15 cellular contexts compared by ENCODE assay signal in the genomic region with DNA sequence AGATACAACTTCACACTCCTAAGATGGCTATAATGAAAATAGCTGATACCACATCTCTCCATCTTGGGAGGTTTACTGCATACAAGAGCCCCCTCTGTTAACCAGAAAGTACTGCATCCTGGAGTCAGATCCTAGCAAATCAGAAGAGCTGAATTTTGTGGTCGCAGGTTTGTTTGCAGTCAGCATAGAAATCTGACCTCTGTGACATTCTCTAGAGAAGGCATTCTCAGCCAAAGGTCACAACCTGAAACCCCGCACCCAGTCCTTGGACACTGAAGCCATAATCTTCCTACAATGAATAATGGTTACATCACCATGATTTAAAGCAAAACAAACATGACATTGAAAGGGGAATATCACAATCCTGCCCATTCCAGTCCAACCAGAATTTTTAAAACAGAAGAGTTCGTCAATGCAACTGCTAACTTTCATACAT. TPM values are rescaled to one million over a fixed set of nuclear protein-coding genes. Genes with fewer than 3 reads are reported as not detected.
A peak's percentile ranks its signal among the peaks of the same experiment; 100 is the strongest.
DNase-seq lines count a peak whose midpoint lies in the region; ATAC-seq and TF ChIP-seq lines count a peak whose summit lies in the region.
"Had no signal": no experiment of that assay in that cellular context is flagged by ENCODE, and none has a peak within 500 bp of the region (broad histone marks: within the 10 kb centered on the region; RNA-seq: fewer than 3 reads in every experiment).

No MANE protein-coding gene starts in this region.

- DNase-seq in Caki2 (ENCODE audit: low read depth) (peak; percentile 6), HT-29 (ENCODE audit: low spot score) (peak; percentile 22), WTC11 (ENCODE audit: low spot score) (no peak), kidney epithelial cell (ENCODE audit: low read depth) (no peak), medulla oblongata (ENCODE audit: extremely low spot score) (no peak), right cardiac atrium (no peak)
- DNase-seq in activated naive CD4-positive, alpha-beta T cell treated with anti-CD3 and anti-CD28 coated beads, Interleukin-2, amount 50 U/mL, for 72 hours (ENCODE audit: low spot score in 2 of 2): no peak
- DNase-seq: activated CD4-positive, alpha-beta T cell treated with anti-CD3 and anti-CD28 coated beads for 4 hours; activated T-cell treated with anti-CD3 and anti-CD28 coated beads, Interleukin-2, amount 50 U/mL, for 24 hours; amniotic stem cell; CD4-positive, CD25-positive, alpha-beta regulatory T cell; kidney glomerular epithelial cell; NCI-H1694 treated with DMSO at 0.1 percent for 48 hours; retina had no signal

- peaks cover 4% of the 10 kb centered on the region; the same call in 1 of the 2 replicates for H3K9me3 Mint-ChIP-seq in WTC11
- H3K9me3 Mint-ChIP-seq in activated naive CD4-positive, alpha-beta T cell treated with anti-CD3 and anti-CD28 coated beads, Interleukin-2, amount 50 U/mL, for 72 hours: no peaks in the 10 kb centered on the region

- H3K27me3 ChIP-seq in kidney epithelial cell (ENCODE audit: control insufficient read depth, insufficient read depth, low read length) (no peaks in the 10 kb centered on the region), right cardiac atrium (ENCODE audit: control insufficient read depth, insufficient read depth) (no peaks in the 10 kb centered on the region)

- no peak overlapping the region for H3K4me3 ChIP-seq in kidney epithelial cell (ENCODE audit: low read depth, low read length)
- no peak overlapping the region for H3K4me3 ChIP-seq in right cardiac atrium (ENCODE audit: low read length)

- in situ Hi-C loops in Caki2 (cut with HindIII; ENCODE audit: low pct_unique_long_range_greater_than_20kb, low sequenced_read_pairs): no loop called here

- H3K27ac ChIP-seq in right cardiac atrium (ENCODE audit: low read length): no peak overlapping the region

- H3K4me1 Mint-ChIP-seq in WTC11: peaks cover 4% of the 10 kb centered on the region
- H3K4me1 Mint-ChIP-seq: CD4-positive, CD25-positive, alpha-beta regulatory T cell had no signal

- H3K27me3 Mint-ChIP-seq in WTC11 (ENCODE audit: low read depth): no peaks in the 10 kb centered on the region
- H3K27me3 Mint-ChIP-seq: CD4-positive, CD25-positive, alpha-beta regulatory T cell had no signal

- CTCF ChIA-PET in WTC11 (lab: Charles Lee): interaction anchor here (0.6 to 2.8 kb wide), 12 partner anchors 8 to 247 kb away, joined by 3 to 23 read pairs (median 4); no protein-coding TSS in a partner anchor

- intact Hi-C loops in right cardiac atrium (cut with DNase I): no loop called here

- no peak overlapping the region for H3K27ac Mint-ChIP-seq in WTC11
- H3K27ac Mint-ChIP-seq in activated naive CD4-positive, alpha-beta T cell treated with anti-CD3 and anti-CD28 coated beads, Interleukin-2, amount 50 U/mL, for 72 hours: no peak overlapping the region
- H3K27ac Mint-ChIP-seq: activated T-cell treated with anti-CD3 and anti-CD28 coated beads, Interleukin-2, amount 50 U/mL, for 24 hours; CD4-positive, CD25-positive, alpha-beta regulatory T cell had no signal

- H3K36me3 ChIP-seq in kidney epithelial cell (ENCODE audit: control insufficient read depth, insufficient read depth, low read length): no peaks in the 10 kb centered on the region

- ATAC-seq in WTC11 (peak; percentile 79), right cardiac atrium (no peak), HG02588 (IDR thresholded peaks at IDR 0.05; ENCODE audit: unreplicated experiment) (no peak)
- ATAC-seq in activated naive CD4-positive, alpha-beta T cell treated with anti-CD3 and anti-CD28 coated beads, Interleukin-2, amount 50 U/mL, for 72 hours: no peak

- H3K4me3 Mint-ChIP-seq in WTC11: no peak overlapping the region
- H3K4me3 Mint-ChIP-seq: activated T-cell treated with anti-CD3 and anti-CD28 coated beads, Interleukin-2, amount 50 U/mL, for 24 hours; CD4-positive, CD25-positive, alpha-beta regulatory T cell had no signal

- H3K4me1 ChIP-seq in right cardiac atrium (ENCODE audit: control insufficient read depth, insufficient read depth, low read length): no peaks in the 10 kb centered on the region

- H3K9me3 ChIP-seq in right cardiac atrium (ENCODE audit: control insufficient read depth, low read length): no peaks in the 10 kb centered on the region

- WGBS in right cardiac atrium: 48% methylated on average over 3 of the region's 3 CpGs

- peak; percentile 16; the same call in 1 of the 2 replicates for TF ChIP-seq CTCF in WTC11 (IDR thresholded peaks at IDR 0.05)
- peak; percentile 9 for TF ChIP-seq CTCF in kidney epithelial cell (IDR thresholded peaks at IDR 0.05; ENCODE audit: insufficient read depth, low read length, poor library complexity, severe bottlenecking)

- POLR2A ChIA-PET in WTC11 (lab: Charles Lee): no interaction called here

- H3K36me3 Mint-ChIP-seq in WTC11: peaks cover 4% of the 10 kb centered on the region
- H3K36me3 Mint-ChIP-seq in activated naive CD4-positive, alpha-beta T cell treated with anti-CD3 and anti-CD28 coated beads, Interleukin-2, amount 50 U/mL, for 72 hours: no peaks in the 10 kb centered on the region
- H3K36me3 Mint-ChIP-seq: CD4-positive, CD25-positive, alpha-beta regulatory T cell had no signal

TF ChIP-seq in WTC11, 78 proteins besides CTCF, POLR2A, EP300 and RAD21 (continues in another document):
- TF ChIP-seq HMGXB4 (CRISPR knock-in tag; IDR thresholded peaks at IDR 0.05) (no peak), E2F5 (CRISPR knock-in tag; IDR thresholded peaks at IDR 0.05) (no peak), RELA (CRISPR knock-in tag; IDR thresholded peaks at IDR 0.05; ENCODE audit: borderline replicate concordance) (no peak), ZBTB21 (CRISPR knock-in tag; IDR thresholded peaks at IDR 0.05; ENCODE audit: borderline replicate concordance) (no peak)
- TF ChIP-seq, protein P1, sequence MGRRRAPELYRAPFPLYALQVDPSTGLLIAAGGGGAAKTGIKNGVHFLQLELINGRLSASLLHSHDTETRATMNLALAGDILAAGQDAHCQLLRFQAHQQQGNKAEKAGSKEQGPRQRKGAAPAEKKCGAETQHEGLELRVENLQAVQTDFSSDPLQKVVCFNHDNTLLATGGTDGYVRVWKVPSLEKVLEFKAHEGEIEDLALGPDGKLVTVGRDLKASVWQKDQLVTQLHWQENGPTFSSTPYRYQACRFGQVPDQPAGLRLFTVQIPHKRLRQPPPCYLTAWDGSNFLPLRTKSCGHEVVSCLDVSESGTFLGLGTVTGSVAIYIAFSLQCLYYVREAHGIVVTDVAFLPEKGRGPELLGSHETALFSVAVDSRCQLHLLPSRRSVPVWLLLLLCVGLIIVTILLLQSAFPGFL (CRISPR knock-in tag; IDR thresholded peaks at IDR 0.05; ENCODE audit: borderline replicate concordance): no peak
- TF ChIP-seq, protein P2, sequence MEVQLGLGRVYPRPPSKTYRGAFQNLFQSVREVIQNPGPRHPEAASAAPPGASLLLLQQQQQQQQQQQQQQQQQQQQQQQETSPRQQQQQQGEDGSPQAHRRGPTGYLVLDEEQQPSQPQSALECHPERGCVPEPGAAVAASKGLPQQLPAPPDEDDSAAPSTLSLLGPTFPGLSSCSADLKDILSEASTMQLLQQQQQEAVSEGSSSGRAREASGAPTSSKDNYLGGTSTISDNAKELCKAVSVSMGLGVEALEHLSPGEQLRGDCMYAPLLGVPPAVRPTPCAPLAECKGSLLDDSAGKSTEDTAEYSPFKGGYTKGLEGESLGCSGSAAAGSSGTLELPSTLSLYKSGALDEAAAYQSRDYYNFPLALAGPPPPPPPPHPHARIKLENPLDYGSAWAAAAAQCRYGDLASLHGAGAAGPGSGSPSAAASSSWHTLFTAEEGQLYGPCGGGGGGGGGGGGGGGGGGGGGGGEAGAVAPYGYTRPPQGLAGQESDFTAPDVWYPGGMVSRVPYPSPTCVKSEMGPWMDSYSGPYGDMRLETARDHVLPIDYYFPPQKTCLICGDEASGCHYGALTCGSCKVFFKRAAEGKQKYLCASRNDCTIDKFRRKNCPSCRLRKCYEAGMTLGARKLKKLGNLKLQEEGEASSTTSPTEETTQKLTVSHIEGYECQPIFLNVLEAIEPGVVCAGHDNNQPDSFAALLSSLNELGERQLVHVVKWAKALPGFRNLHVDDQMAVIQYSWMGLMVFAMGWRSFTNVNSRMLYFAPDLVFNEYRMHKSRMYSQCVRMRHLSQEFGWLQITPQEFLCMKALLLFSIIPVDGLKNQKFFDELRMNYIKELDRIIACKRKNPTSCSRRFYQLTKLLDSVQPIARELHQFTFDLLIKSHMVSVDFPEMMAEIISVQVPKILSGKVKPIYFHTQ (CRISPR knock-in tag; IDR thresholded peaks at IDR 0.05): no peak

RNA-seq across cellular contexts. Expression of gene HS6ST2, which starts 17.7 kb away (rescaled TPM):
- 1.1 and 3.5 TPM in 2 replicates for total RNA-seq in Caki2 (2014; rRNA removed; shearing (Covaris generic); ENCODE audit: low replicate concordance)
- not detected in 2 replicates for total RNA-seq in HT-29 (2014; rRNA removed; shearing (Covaris generic))
- 6.9 to 8.1 TPM (median 7.3 TPM) in 3 replicates for total RNA-seq in WTC11 (2021)
- total RNA-seq in kidney epithelial cell: 6.6 and 8.4 TPM in 2 replicates
- total RNA-seq in right cardiac atrium: 1 to 10 TPM in 1 of 4 donors, under 1 TPM in 2, not detected in 1; 0.09 to 1.1 (median 0.14) TPM
- polyA plus RNA-seq in right cardiac atrium: 0.23 TPM
- total RNA-seq in activated naive CD4-positive, alpha-beta T cell treated with anti-CD3 and anti-CD28 coated beads, Interleukin-2, amount 50 U/mL, for 72 hours: 1 to 10 TPM in 1 of 2 donors, under 1 TPM in 1; 0.16 to 1.8 TPM
- total RNA-seq: CD4-positive, CD25-positive, alpha-beta regulatory T cell had no signal
- polyA plus RNA-seq: CD4-positive, CD25-positive, alpha-beta regulatory T cell had no signal

Comparison
In these comparisons a context has a peak if more than half of its experiments do, and no peak if none do; other contexts are left out.
1. DNase-seq: peak in Caki2 (single experiment) and HT-29 (single experiment); none in WTC11 (single experiment), kidney epithelial cell (single experiment), medulla oblongata (single experiment), right cardiac atrium (0 of 3) and activated naive CD4-positive, alpha-beta T cell treated with anti-CD3 and anti-CD28 coated beads, Interleukin-2, amount 50 U/mL, for 72 hours (0 of 2).